In the genomic region with DNA sequence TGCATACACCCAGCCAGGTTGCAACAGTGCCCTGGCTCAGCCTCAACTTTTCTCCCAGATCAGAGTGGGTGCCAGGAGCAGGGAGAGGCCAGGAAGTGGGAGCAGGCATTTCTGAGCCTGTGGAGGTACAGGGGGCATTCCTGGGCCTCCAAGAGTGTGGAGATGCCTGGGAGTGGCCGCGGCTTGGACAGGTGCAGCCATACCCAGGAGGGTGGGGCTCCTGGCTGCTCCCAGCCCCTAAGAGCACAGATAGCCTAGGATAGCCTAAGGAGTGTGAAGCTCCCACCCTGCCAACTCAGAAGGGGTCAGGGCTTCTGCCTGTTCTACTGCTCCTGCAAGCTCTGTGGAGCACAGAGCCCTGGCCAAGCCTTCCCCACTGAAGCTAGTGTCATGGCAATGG, we compare ENCODE assay signal across 24 cellular contexts.
DNase-seq lines count a peak whose midpoint lies in the region; ATAC-seq and TF ChIP-seq lines count a peak whose summit lies in the region.
"Had no signal": no experiment of that assay in that cellular context is flagged by ENCODE, and none has a peak within 500 bp of the region (broad histone marks: within the 10 kb centered on the region; RNA-seq: fewer than 3 reads in every experiment).

No MANE protein-coding gene starts in this region.

- no peaks in the 10 kb centered on the region for H3K36me3 Mint-ChIP-seq in chondrocyte (ENCODE audit: low read depth)
- H3K36me3 Mint-ChIP-seq: CD14-positive monocyte; CD4-positive, alpha-beta memory T cell; CD4-positive, CD25-positive, alpha-beta regulatory T cell; CD8-positive, alpha-beta memory T cell had no signal

- no peak overlapping the region for H3K27ac Mint-ChIP-seq in chondrocyte (ENCODE audit: unreplicated experiment)
- H3K27ac Mint-ChIP-seq: CD14-positive monocyte; CD4-positive, alpha-beta memory T cell; CD4-positive, CD25-positive, alpha-beta regulatory T cell; CD8-positive, alpha-beta memory T cell had no signal

- H3K4me3 Mint-ChIP-seq in chondrocyte (ENCODE audit: unreplicated experiment): no peak overlapping the region
- H3K4me3 Mint-ChIP-seq: CD14-positive monocyte; CD4-positive, alpha-beta memory T cell; CD4-positive, CD25-positive, alpha-beta regulatory T cell; CD8-positive, alpha-beta memory T cell had no signal

- H3K27me3 ChIP-seq in lower lobe of right lung (ENCODE audit: low read depth): no peaks in the 10 kb centered on the region
- H3K27me3 ChIP-seq: BE2C, BLaER1 had no signal

- H3K4me1 ChIP-seq in lower lobe of right lung: no peaks in the 10 kb centered on the region
- H3K4me1 ChIP-seq: A549, BE2C, BLaER1 had no signal

- TF ChIP-seq CTCF in chondrocyte (IDR thresholded peaks at IDR 0.05) (no peak), lower lobe of right lung (IDR thresholded peaks at IDR 0.05) (no peak)

- no peaks in the 10 kb centered on the region for H3K9me3 ChIP-seq in lower lobe of right lung

- DNase-seq in activated effector memory CD4-positive, alpha-beta T cell treated with anti-CD3 and anti-CD28 coated beads, Interleukin-2, amount 50 U/mL, for 16 hours: peak; percentile 38
- no peak for DNase-seq in activated effector memory CD4-positive, alpha-beta T cell treated with Interleukin-2 at 50 U/mL for 16 hours
- peak; percentile 46 for DNase-seq in chondrocyte (ENCODE audit: low spot score)
- peak; percentile 18 for DNase-seq in lower lobe of right lung
- no peak for DNase-seq in AML-193 (lab: John Stamatoyannopoulos, UW)
- DNase-seq: BE2C; C1 segment of cervical spinal cord; CD4-positive, CD25-positive, alpha-beta regulatory T cell; CD8-positive, alpha-beta memory T cell; COR-L47; DMS 273 treated with DMSO at 0.1 percent for 48 hours; DMS153; DMS53; DMS79; DND-41; EL; GDM1 had no signal

- H3K4me1 Mint-ChIP-seq in chondrocyte (ENCODE audit: low read depth): no peaks in the 10 kb centered on the region
- H3K4me1 Mint-ChIP-seq: CD14-positive monocyte; CD4-positive, alpha-beta memory T cell; CD8-positive, alpha-beta memory T cell had no signal

- intact Hi-C loops in lower lobe of right lung (cut with DNase I): no loop called here

- no peaks in the 10 kb centered on the region for H3K36me3 ChIP-seq in lower lobe of right lung
- H3K36me3 ChIP-seq: BE2C, BLaER1 had no signal

- ATAC-seq in lower lobe of right lung (peak in 1 of 2 donors; percentile 25), GM21423 (IDR thresholded peaks at IDR 0.05; ENCODE audit: unreplicated experiment) (no peak)
- ATAC-seq: A549, GM12878 had no signal

- H3K4me3 ChIP-seq in lower lobe of right lung: no peak overlapping the region
- H3K4me3 ChIP-seq: A549, BLaER1, GM12878 had no signal

- H3K9me3 Mint-ChIP-seq in chondrocyte (ENCODE audit: low read depth): peaks cover 36% of the 10 kb centered on the region

- no peak overlapping the region for H3K27ac ChIP-seq in lower lobe of right lung
- H3K27ac ChIP-seq: 22Rv1, A549, BLaER1 had no signal

- no peaks in the 10 kb centered on the region for H3K27me3 Mint-ChIP-seq in chondrocyte (ENCODE audit: low read depth)
- H3K27me3 Mint-ChIP-seq: CD4-positive, alpha-beta memory T cell; CD4-positive, CD25-positive, alpha-beta regulatory T cell; CD8-positive, alpha-beta memory T cell had no signal

Comparison
In these comparisons a context has a peak if more than half of its experiments do, and no peak if none do; other contexts are left out.
1. DNase-seq: peak in activated effector memory CD4-positive, alpha-beta T cell treated with anti-CD3 and anti-CD28 coated beads, Interleukin-2, amount 50 U/mL, for 16 hours (single experiment), chondrocyte (single experiment) and lower lobe of right lung (single experiment); none in activated effector memory CD4-positive, alpha-beta T cell treated with Interleukin-2 at 50 U/mL for 16 hours (single experiment) and AML-193 (0 of 2).